ENCODE assay signal across 34 cellular contexts in genomic region chr5:11230890-11231289, GRCh38.
"Had no signal": no experiment of that assay in that cellular context is flagged by ENCODE, and none has a peak within 500 bp of the region (broad histone marks: within the 10 kb centered on the region; RNA-seq: fewer than 3 reads in every experiment).

No MANE protein-coding gene starts in this region.

- DNase-seq: activated effector memory CD4-positive, alpha-beta T cell treated with anti-CD3 and anti-CD28 coated beads, Interleukin-2, amount 50 U/mL, for 16 hours; activated effector memory CD4-positive, alpha-beta T cell treated with Interleukin-2 at 50 U/mL for 16 hours; activated gamma-delta T cell; activated gamma-delta T cell treated with Interleukin-2 at 50 U/mL for 16 hours; activated naive CD4-positive, alpha-beta T cell; activated naive CD4-positive, alpha-beta T cell treated with anti-CD3 and anti-CD28 coated beads for 36 hours; activated naive CD4-positive, alpha-beta T cell treated with anti-CD3 and anti-CD28 coated beads, Interleukin-2, amount 10 ng/mL, durations not matched to agents 7 days and 5 days; activated naive CD4-positive, alpha-beta T cell treated with anti-CD3 and anti-CD28 coated beads, Interleukin-2, amount 50 U/mL, for 16 hours; activated naive CD4-positive, alpha-beta T cell treated with Interleukin-2 at 50 U/mL for 16 hours; activated naive CD8-positive, alpha-beta T cell treated with anti-CD3 and anti-CD28 coated beads for 36 hours; activated naive CD8-positive, alpha-beta T cell treated with anti-CD3 and anti-CD28 coated beads, Interleukin-2, amount 10 ng/mL, durations not matched to agents 7 days and 5 days; activated naive CD8-positive, alpha-beta T cell treated with anti-CD3 and anti-CD28 coated beads, Interleukin-2, amount 50 U/mL, for 24 hours; activated T-cell treated with anti-CD3 and anti-CD28 coated beads, Interleukin-2, amount 50 U/mL, for 1 hour; activated T-cell treated with anti-CD3 and anti-CD28 coated beads, Interleukin-2, amount 50 U/mL, for 24 hours; activated T-cell treated with anti-CD3 and anti-CD28 coated beads, Interleukin-2, amount 50 U/mL, for 4 hours; activated T-cell treated with anti-CD3 and anti-CD28 coated beads, Interleukin-2, amount 50 U/mL, for 48 hours; activated T-cell treated with anti-CD3 and anti-CD28 coated beads, Interleukin-2, amount 50 U/mL, for 72 hours; adrenal gland; amniotic stem cell; amygdala; anterior cingulate cortex; aorta; body of pancreas; brain microvascular endothelial cell; caudate nucleus; central memory CD4-positive, alpha-beta T cell; cerebellar nuclear complex had no signal

- H3K36me3 ChIP-seq: adrenal gland, ascending aorta, brain microvascular endothelial cell, breast epithelium, cardiac muscle cell had no signal

- H3K27ac ChIP-seq: adrenal gland, ascending aorta, body of pancreas, brain microvascular endothelial cell, breast epithelium, cardiac muscle cell had no signal

- H3K4me1 ChIP-seq: adrenal gland, ascending aorta, breast epithelium had no signal

- H3K4me3 ChIP-seq: adrenal gland, ascending aorta, body of pancreas, breast epithelium, cardiac muscle cell had no signal

- H3K9me3 ChIP-seq: adrenal gland, ascending aorta had no signal

- H3K27me3 ChIP-seq: adrenal gland, ascending aorta, body of pancreas, brain microvascular endothelial cell, breast epithelium, cardiac muscle cell had no signal

- ATAC-seq: activated naive CD4-positive, alpha-beta T cell treated with anti-CD3 and anti-CD28 coated beads, Interleukin-2, amount 50 U/mL, for 72 hours; activated naive CD8-positive, alpha-beta T cell treated with anti-CD3 and anti-CD28 coated beads, Interleukin-2, amount 50 U/mL, for 24 hours; activated T-cell treated with anti-CD3 and anti-CD28 coated beads, Interleukin-2, amount 50 U/mL, for 4 hours; activated T-cell treated with anti-CD3 and anti-CD28 coated beads, Interleukin-2, amount 50 U/mL, for 72 hours; activated T-helper 17 cell treated with anti-CD3 and anti-CD28 coated beads, Interleukin-2, amount 50 U/mL, for 72 hours; body of pancreas had no signal

- FAIRE-seq: astrocyte, bronchial epithelial cell had no signal
